Comparison of ENCODE assay signal across 26 cellular contexts in the genomic region with DNA sequence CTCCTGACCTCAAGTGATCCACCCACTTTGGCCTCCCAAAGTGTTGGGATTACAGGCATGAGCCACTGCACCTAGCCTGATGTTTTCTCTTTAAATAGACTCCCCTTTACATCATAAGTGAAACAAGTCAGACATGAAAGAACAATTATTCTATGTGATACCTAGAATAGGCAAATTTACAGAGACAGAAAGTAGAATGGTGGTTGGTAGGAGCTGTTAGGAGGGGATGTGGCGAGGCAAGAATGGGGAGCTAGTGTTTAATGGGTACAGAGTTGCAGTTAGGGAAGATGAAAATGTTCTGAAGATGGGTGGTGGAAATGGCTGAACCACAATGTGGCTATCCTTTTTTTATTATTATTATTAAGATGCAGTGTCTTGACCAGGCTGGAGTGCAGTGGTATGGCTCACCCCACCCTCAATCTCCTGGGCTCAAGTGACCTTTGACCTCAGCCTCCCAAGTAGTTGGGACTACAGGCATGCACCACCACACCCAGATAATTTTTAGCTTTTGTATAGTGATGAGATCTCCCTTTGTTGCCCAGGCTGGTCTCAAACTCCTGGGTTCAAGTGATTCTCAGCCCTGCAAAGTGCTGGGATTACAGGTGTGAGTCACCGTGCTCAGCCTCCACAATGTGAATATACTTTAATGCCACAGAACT. TPM values are rescaled to one million over a fixed set of nuclear protein-coding genes. Genes with fewer than 3 reads are reported as not detected.
A peak's percentile ranks its signal among the peaks of the same experiment; 100 is the strongest.
DNase-seq lines count a peak whose midpoint lies in the region; ATAC-seq and TF ChIP-seq lines count a peak whose summit lies in the region.
"Had no signal": no experiment of that assay in that cellular context is flagged by ENCODE, and none has a peak within 500 bp of the region (broad histone marks: within the 10 kb centered on the region; RNA-seq: fewer than 3 reads in every experiment).

No MANE protein-coding gene starts in this region.

- no peak for TF ChIP-seq CTCF in KMS-11 (conservative IDR thresholded peaks at IDR 0.05; ENCODE audit: low read depth, low read length)
- no peak for TF ChIP-seq CTCF in stomach (IDR thresholded peaks at IDR 0.05)

- DNase-seq in cerebellar nuclear complex (lab: John Stamatoyannopoulos, UW) (no peak), NCI-H345 (lab: John Stamatoyannopoulos, UW) (no peak), stomach (no peak)
- DNase-seq: activated CD4-positive, alpha-beta T cell treated with anti-CD3 and anti-CD28 coated beads, Interleukin-2, amount 10 ng/mL, durations not matched to agents 7 days and 5 days; activated CD8-positive, alpha-beta memory T cell treated with anti-CD3 and anti-CD28 coated beads, Interleukin-2, amount 50 U/mL, for 48 hours; activated gamma-delta T cell treated with Interleukin-2 at 50 U/mL for 16 hours; amniotic stem cell; foreskin keratinocyte; GM23248; hypothalamus; KG1; lower lobe of right lung; NCI-H1048; NCI-H2029; NCI-H526 treated with DMSO at 0.1 percent for 48 hours; OCI-M1; SIG-M5; T-cell had no signal

- H3K27ac ChIP-seq in KMS-11: no peak overlapping the region
- H3K27ac ChIP-seq in stomach: peak overlapping the region in 1 of 5 donors; percentile 89
- H3K27ac ChIP-seq: BLaER1, cardiac muscle cell, foreskin keratinocyte, GM23248, lower lobe of right lung, vagina had no signal

- no peak for TF ChIP-seq EP300 in stomach (IDR thresholded peaks at IDR 0.05)

- no peaks in the 10 kb centered on the region for H4K20me1 ChIP-seq in KMS-11 (ENCODE audit: insufficient read depth)
- H4K20me1 ChIP-seq: BLaER1 had no signal

- H3K4me1 ChIP-seq in KMS-11 (ENCODE audit: low read depth, poor library complexity, severe bottlenecking) (peaks cover 73% of the 10 kb centered on the region), stomach (peaks cover 0 to 49% (median 18%) of the 10 kb centered on the region in 4 donors)

- H3K9me3 ChIP-seq in stomach: no peaks in the 10 kb centered on the region
- H3K9me3 ChIP-seq: BLaER1, lower lobe of right lung, vagina had no signal

- peak overlapping the region; percentile 29 for H3K4me2 ChIP-seq in KMS-11
- H3K4me2 ChIP-seq: BLaER1 had no signal

- intact Hi-C loops in stomach (cut with DNase I; ENCODE audit: low total_unique reads): no loop called here

- TF ChIP-seq POLR2A in stomach (IDR thresholded peaks at IDR 0.05): no peak

- WGBS in stomach, 5 donors: 88 to 92% (median 90%) methylated on average over 2 of the region's 2 CpGs

- H3K27me3 ChIP-seq in KMS-11 (ENCODE audit: insufficient read depth, low read depth) (no peaks in the 10 kb centered on the region), stomach (no peaks in the 10 kb centered on the region)
- H3K27me3 ChIP-seq: BLaER1, cardiac muscle cell, foreskin keratinocyte, vagina had no signal

- H3K9ac ChIP-seq in KMS-11: no peak overlapping the region
- H3K9ac ChIP-seq: BLaER1, GM23248 had no signal

- no peak overlapping the region for H2AFZ ChIP-seq in KMS-11 (ENCODE audit: low read depth)
- H2AFZ ChIP-seq: GM23248 had no signal

- H3K36me3 ChIP-seq in KMS-11 (ENCODE audit: insufficient read depth) (no peaks in the 10 kb centered on the region), stomach (no peaks in the 10 kb centered on the region)
- H3K36me3 ChIP-seq: BLaER1, cardiac muscle cell, lower lobe of right lung, vagina had no signal

- H3K4me3 ChIP-seq in KMS-11 (IDR thresholded peaks at IDR 0.05; ENCODE audit: insufficient read depth, low read depth, low read length) (no peak overlapping the region), stomach (no peak overlapping the region)
- H3K4me3 ChIP-seq: BLaER1, cardiac muscle cell, GM23248, lower lobe of right lung, vagina had no signal

- H3K79me2 ChIP-seq in KMS-11 (ENCODE audit: insufficient read depth, low read depth): no peaks in the 10 kb centered on the region

- ATAC-seq in GM18498 (IDR thresholded peaks at IDR 0.05; ENCODE audit: unreplicated experiment) (peak; percentile 75), GM19452 (IDR thresholded peaks at IDR 0.05; ENCODE audit: unreplicated experiment) (peak; percentile 64), HG02852 (IDR thresholded peaks at IDR 0.05; ENCODE audit: unreplicated experiment) (peak; percentile 75), HG03469 (IDR thresholded peaks at IDR 0.05; ENCODE audit: unreplicated experiment) (no peak)
- ATAC-seq: foreskin keratinocyte, lower lobe of right lung, T-cell had no signal

RNA-seq across cellular contexts. Expression of a gene that starts 28.4 kb away (rescaled TPM):
- total RNA-seq in stomach: 1,000 to 10,000 TPM in 1 of 5 donors, 100 to 1,000 TPM in 4; 174 to 1,083 (median 289) TPM
- polyA plus RNA-seq in stomach: 100 to 1,000 TPM; 146 to 253 (median 242) TPM
- total RNA-seq: GM23248 had no signal
- polyA plus RNA-seq: GM23248 had no signal

RNA-seq across cellular contexts. Expression of a gene that starts 56.4 kb away (rescaled TPM):
- total RNA-seq in stomach: 100 to 1,000 TPM in 3 of 5 donors, 10 to 100 TPM in 2; 23.3 to 900 (median 102) TPM
- 10 to 100 TPM; 31.6 to 38.6 (median 37.6) TPM for polyA plus RNA-seq in stomach
